In genomic region chrX:106619797-106620196, GRCh38 we compare ENCODE assay signal across 10 cellular contexts. TPM values are rescaled to one million over a fixed set of nuclear protein-coding genes. Genes with fewer than 3 reads are reported as not detected.
A peak's percentile ranks its signal among the peaks of the same experiment; 100 is the strongest.
DNase-seq lines count a peak whose midpoint lies in the region; ATAC-seq, FAIRE-seq and TF ChIP-seq lines count a peak whose summit lies in the region.
"Had no signal": no experiment of that assay in that cellular context is flagged by ENCODE, and none has a peak within 500 bp of the region (broad histone marks: within the 10 kb centered on the region; RNA-seq: fewer than 3 reads in every experiment).

No MANE protein-coding gene starts in this region.

- ATAC-seq in heart right ventricle (no peak), HG02623 (IDR thresholded peaks at IDR 0.05; ENCODE audit: unreplicated experiment) (no peak)

- no peak overlapping the region for H3K4me2 ChIP-seq in OCI-LY3 (ENCODE audit: low read length)

- no peaks in the 10 kb centered on the region for H3K4me1 ChIP-seq in heart right ventricle
- H3K4me1 ChIP-seq in right atrium auricular region: no peaks in the 10 kb centered on the region
- H3K4me1 ChIP-seq in OCI-LY3 (ENCODE audit: low read length): no peaks in the 10 kb centered on the region

- no peak overlapping the region for H3K9ac ChIP-seq in OCI-LY3 (ENCODE audit: low read length)

- H2AFZ ChIP-seq in OCI-LY3 (ENCODE audit: low read depth, low read length): no peak overlapping the region

- intact Hi-C loops in heart right ventricle (cut with DNase I): no loop called here

- H3K9me3 ChIP-seq in heart right ventricle (no peaks in the 10 kb centered on the region), right atrium auricular region (no peaks in the 10 kb centered on the region), OCI-LY3 (ENCODE audit: insufficient read depth, low read length) (no peaks in the 10 kb centered on the region)

- 29 to 34% methylated on average over 3 of the region's 3 CpGs for WGBS in heart right ventricle, 2 donors

- H4K20me1 ChIP-seq in OCI-LY3 (ENCODE audit: insufficient read depth, low read length): no peaks in the 10 kb centered on the region

- H3K27me3 ChIP-seq in heart right ventricle (peaks cover 0 to 27% (median 0%) of the 10 kb centered on the region in 7 donors), right atrium auricular region (no peaks in the 10 kb centered on the region), OCI-LY3 (ENCODE audit: low read depth, low read length) (no peaks in the 10 kb centered on the region)

- H3K27ac ChIP-seq in heart right ventricle (no peak overlapping the region), right atrium auricular region (no peak overlapping the region), OCI-LY3 (ENCODE audit: low read length) (no peak overlapping the region)

- no peak for DNase-seq in heart right ventricle
- no peak for DNase-seq in right atrium auricular region (ENCODE audit: low spot score)
- DNase-seq in fibroblast of mammary gland (ENCODE audit: low read depth): peak; percentile 17
- peak; percentile 1 for DNase-seq in urothelium cell line (ENCODE audit: low spot score)
- no peak for DNase-seq in NCI-H1105 (lab: John Stamatoyannopoulos, UW)
- DNase-seq in SIG-M5 (lab: John Stamatoyannopoulos, UW): no peak
- DNase-seq: effector CD8-positive, alpha-beta T cell; NCI-H1105 treated with DMSO at 0.1 percent for 48 hours had no signal

- H3K4me3 ChIP-seq in heart right ventricle (no peak overlapping the region), right atrium auricular region (no peak overlapping the region), OCI-LY3 (ENCODE audit: low read length) (no peak overlapping the region), fibroblast of mammary gland (ENCODE audit: control insufficient read depth, low read depth, low read length) (no peak overlapping the region)

- H3K79me2 ChIP-seq in OCI-LY3 (ENCODE audit: low read length): no peaks in the 10 kb centered on the region

- H3K36me3 ChIP-seq in heart right ventricle: no peaks in the 10 kb centered on the region
- no peaks in the 10 kb centered on the region for H3K36me3 ChIP-seq in right atrium auricular region
- H3K36me3 ChIP-seq in OCI-LY3 (replicated peaks; ENCODE audit: low read depth, low read length): no peaks in the 10 kb centered on the region

- TF ChIP-seq CTCF in heart right ventricle (IDR thresholded peaks at IDR 0.05) (peak in 5 of 9 donors; percentile 25 to 30 (median 28)), right atrium auricular region (IDR thresholded peaks at IDR 0.05) (peak in 1 of 2 donors; percentile 43), OCI-LY3 (IDR thresholded peaks at IDR 0.05; ENCODE audit: low read depth, low read length) (peak; percentile 60), fibroblast of mammary gland (conservative IDR thresholded peaks at IDR 0.05; ENCODE audit: control insufficient read depth, insufficient read depth, low read depth, low read length) (peak; percentile 53)

- FAIRE-seq in urothelium cell line (lab: Jason Lieb, UNC): no peak

RNA-seq across cellular contexts. Expression of gene RADX, which starts 8.0 kb away (rescaled TPM):
- 1 to 10 TPM in 8 of 10 donors, under 1 TPM in 2; 0.65 to 3.7 (median 1.3) TPM for total RNA-seq in heart right ventricle
- 1 to 10 TPM; 1.1 to 1.2 TPM for polyA plus RNA-seq in heart right ventricle
- 1 to 10 TPM in 1 of 2 donors, under 1 TPM in 1; 0.67 to 1.8 TPM for total RNA-seq in right atrium auricular region

Comparison
In these comparisons a context has a peak if more than half of its experiments do, and no peak if none do; other contexts are left out.
1. DNase-seq: peak in fibroblast of mammary gland (single experiment) and urothelium cell line (single experiment); none in heart right ventricle (0 of 2), right atrium auricular region (single experiment), NCI-H1105 (single experiment) and SIG-M5 (single experiment).